ENCODE assay signal across 1 cellular context in genomic region chr9:281753-282645, GRCh38.
TF ChIP-seq lines count a peak whose summit lies in the region.

No MANE protein-coding gene starts in this region.

TF ChIP-seq in HepG2, 621 proteins besides CTCF, POLR2A, EP300 and RAD21 (continued from another document):
- no peak for TF ChIP-seq SNAPC4 (CRISPR knock-in tag; IDR thresholded peaks at IDR 0.05)
- no peak for TF ChIP-seq ZNF850 (CRISPR knock-in tag; conservative IDR thresholded peaks at IDR 0.05)
- no peak for TF ChIP-seq ZNF451 (CRISPR knock-in tag; IDR thresholded peaks at IDR 0.05)
- no peak for TF ChIP-seq SMARCC2 (IDR thresholded peaks at IDR 0.05)
- TF ChIP-seq ZNF75D (CRISPR knock-in tag; IDR thresholded peaks at IDR 0.05; ENCODE audit: borderline replicate concordance) = no peak
